Comparison of ENCODE assay signal across 8 cellular contexts in the genomic region with DNA sequence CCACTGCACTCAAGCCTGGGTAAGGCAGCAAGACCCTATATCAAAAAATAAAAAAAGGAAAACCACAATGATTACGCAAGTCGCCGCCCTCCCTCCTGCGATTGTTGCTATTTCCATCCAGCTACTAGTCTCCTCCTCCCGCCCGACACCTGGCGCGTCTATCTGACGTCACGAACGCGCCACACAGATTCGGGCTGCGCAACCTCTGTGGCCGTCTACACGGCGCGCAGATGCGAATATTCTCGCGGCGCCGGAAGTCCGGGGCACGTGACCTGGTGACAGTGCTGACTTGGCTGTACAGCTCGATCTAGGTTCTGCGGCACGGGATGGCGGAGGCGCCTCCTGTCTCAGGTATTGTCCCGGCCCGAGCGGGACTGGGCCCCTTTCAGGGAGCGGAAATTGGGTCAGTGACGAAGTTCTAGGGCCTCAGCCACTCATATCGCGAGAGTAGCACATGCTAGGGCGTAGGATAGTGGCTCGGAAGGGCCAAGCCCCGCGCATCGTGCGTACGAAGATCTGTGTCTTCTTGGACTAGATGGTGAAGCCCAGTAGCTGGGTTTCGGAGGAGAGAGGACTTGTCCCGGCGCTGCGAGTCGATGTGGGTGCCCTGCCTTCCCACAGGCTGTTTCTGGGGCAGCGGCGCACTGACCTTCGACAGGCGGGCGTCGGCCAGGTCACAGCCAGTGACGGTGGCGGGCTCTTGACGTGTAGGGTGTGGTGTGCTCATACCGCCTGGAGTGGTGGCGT.
A peak's percentile ranks its signal among the peaks of the same experiment; 100 is the strongest.
DNase-seq lines count a peak whose midpoint lies in the region; ATAC-seq and TF ChIP-seq lines count a peak whose summit lies in the region.

A gene (plus strand): TSS at position 270 of the 747 bp plus-strand sequence. CDS start 57 bp downstream, at position 327.

- no peak for TF ChIP-seq CTCF in AG09309 (IDR thresholded peaks at IDR 0.05; ENCODE audit: control insufficient read depth, insufficient read depth, low read depth, low read length, missing control alignments)

- H3K36me3 Mint-ChIP-seq in central memory CD8-positive, alpha-beta T cell (ENCODE audit: insufficient read depth) = peaks cover 26% of the 10 kb centered on the region

- ATAC-seq in GM19025 (IDR thresholded peaks at IDR 0.05; ENCODE audit: low read depth, unreplicated experiment) = peak; percentile 88
- ATAC-seq in HG03342 (IDR thresholded peaks at IDR 0.05; ENCODE audit: unreplicated experiment) = peak; percentile 82
- ATAC-seq in central memory CD8-positive, alpha-beta T cell (replicated peaks; ENCODE audit: extremely low read depth, poor library complexity, severe bottlenecking) = peak; percentile 88

- no peaks in the 10 kb centered on the region for H3K27me3 Mint-ChIP-seq in central memory CD8-positive, alpha-beta T cell

- H3K27ac Mint-ChIP-seq in central memory CD8-positive, alpha-beta T cell (ENCODE audit: low read depth) = peak within 1 kb of the TSS; percentile 97

- peak; percentile 94 for DNase-seq in AG09309 (ENCODE audit: low read depth)
- DNase-seq in NCI-H446 (lab: John Stamatoyannopoulos, UW) = peak; percentile 98
- peak; percentile 99 for DNase-seq in activated CD4-positive, CD25-positive, alpha-beta regulatory T cell treated with anti-CD3 and anti-CD28 coated beads, Interleukin-2, amount 50 U/mL, for 16 hours (ENCODE audit: low read depth, low spot score)
- DNase-seq in central memory CD8-positive, alpha-beta T cell (ENCODE audit: low spot score in 2 of 2) = peak; percentile 95 to 99
- DNase-seq in inferior parietal cortex (ENCODE audit: extremely low spot score) = peak; percentile 98
- peak; percentile 96 to 97 for DNase-seq in stimulated activated CD4-positive, alpha-beta T cell treated with anti-CD3 and anti-CD28 coated beads, Interleukin-12 subunit alpha, Interleukin-12 subunit beta, amount 100 ng/mL, for 24 hours (ENCODE audit: low read depth in 2 of 2)

- no peaks in the 10 kb centered on the region for H3K9me3 Mint-ChIP-seq in central memory CD8-positive, alpha-beta T cell

- H3K4me3 ChIP-seq in AG09309 (ENCODE audit: control insufficient read depth, low read depth, low read length) = peak within 1 kb of the TSS; percentile 82

- peak within 1 kb of the TSS; percentile 84 for H3K4me3 Mint-ChIP-seq in central memory CD8-positive, alpha-beta T cell

- peaks cover 36% of the 10 kb centered on the region for H3K4me1 Mint-ChIP-seq in central memory CD8-positive, alpha-beta T cell

Comparison
In these comparisons a context has a peak if more than half of its experiments do, and no peak if none do; other contexts are left out.
1. Peak in every context shown above with its lines: DNase-seq, ATAC-seq and H3K4me3 ChIP-seq.